ENCODE assay signal across 19 cellular contexts in the genomic region with DNA sequence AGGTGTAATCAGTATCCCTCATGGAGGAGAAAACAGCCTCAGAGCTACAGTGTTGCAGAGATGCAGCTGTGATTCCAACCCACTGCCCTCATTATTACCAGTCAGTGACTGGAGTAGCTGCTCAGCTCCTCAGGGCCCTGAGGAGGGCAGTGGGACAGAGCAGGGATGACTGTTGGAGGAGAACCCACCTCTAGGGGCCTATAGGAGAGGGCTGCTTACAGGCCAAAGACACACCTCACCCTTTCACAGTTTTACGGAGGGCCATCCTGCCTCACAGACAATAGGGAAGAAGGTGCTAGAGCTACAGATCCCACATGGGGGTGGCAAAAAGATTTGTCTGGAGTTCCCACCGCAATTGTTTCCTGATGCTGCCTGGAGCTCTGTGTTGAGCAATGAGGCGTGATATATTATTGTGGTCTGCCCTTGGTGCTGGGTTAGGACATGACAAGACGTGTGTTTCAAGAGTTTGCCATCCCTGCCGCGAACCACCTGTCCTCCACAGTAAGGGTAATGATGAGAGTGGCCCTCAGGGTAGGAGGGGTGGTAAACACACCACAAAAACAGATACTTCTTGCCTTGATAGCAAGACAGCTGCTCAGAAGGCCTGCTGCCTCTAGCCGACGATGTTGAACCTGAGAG.
A peak's percentile ranks its signal among the peaks of the same experiment; 100 is the strongest.
DNase-seq lines count a peak whose midpoint lies in the region; ATAC-seq and TF ChIP-seq lines count a peak whose summit lies in the region.
"Had no signal": no experiment of that assay in that cellular context is flagged by ENCODE, and none has a peak within 500 bp of the region (broad histone marks: within the 10 kb centered on the region; RNA-seq: fewer than 3 reads in every experiment).

No MANE protein-coding gene starts in this region.

- H3K27ac ChIP-seq in SJCRH30 = no peak overlapping the region
- H3K27ac ChIP-seq in mesenchymal stem cell (ENCODE audit: low read length, poor library complexity, severe bottlenecking) = no peak overlapping the region
- H3K27ac ChIP-seq: GM23248, hepatocyte, SJSA1 had no signal

- H3K4ac ChIP-seq in mesenchymal stem cell (ENCODE audit: low read depth in 1 of 2, low read length in 2 of 2) = peak overlapping the region in 1 of 2 experiments; percentile 16

- H3K4me3 ChIP-seq in NB4 (ENCODE audit: low read depth, low read length) (no peak overlapping the region), SJCRH30 (no peak overlapping the region), mesenchymal stem cell (ENCODE audit: insufficient read depth in 1 of 2, low read depth in 1 of 2, low read length in 2 of 2) (no peak overlapping the region)
- H3K4me3 ChIP-seq: GM23248, hepatocyte, SJSA1, tibial artery had no signal

- H3K4me2 ChIP-seq in mesenchymal stem cell (ENCODE audit: low read length, poor library complexity, severe bottlenecking) = no peak overlapping the region
- H3K4me2 ChIP-seq: hepatocyte had no signal

- 89% methylated on average over 8 of the region's 8 CpGs for WGBS in mesenchymal stem cell

- no peak for TF ChIP-seq POLR2A in NB4 (IDR thresholded peaks at IDR 0.05; ENCODE audit: extremely low read depth, insufficient read length)

- no peak for TF ChIP-seq CTCF in NB4 (IDR thresholded peaks at IDR 0.05; ENCODE audit: low read depth, low read length)

- H2BK120ac ChIP-seq in mesenchymal stem cell (ENCODE audit: low read depth, low read length) = no peak overlapping the region

- H3K9me3 ChIP-seq in SJCRH30 (replicated peaks) = no peaks in the 10 kb centered on the region
- H3K9me3 ChIP-seq in mesenchymal stem cell (ENCODE audit: control insufficient read depth, low read length) = no peaks in the 10 kb centered on the region
- H3K9me3 ChIP-seq: SJSA1, tibial artery had no signal

- H2BK12ac ChIP-seq in mesenchymal stem cell (ENCODE audit: low read length in 2 of 2) = no peak overlapping the region

- H4K91ac ChIP-seq in mesenchymal stem cell (ENCODE audit: low read length) = no peak overlapping the region

- DNase-seq in COLO668 (lab: John Stamatoyannopoulos, UW; ENCODE audit: unreplicated experiment) (peak; percentile 62), NB4 (ENCODE audit: low read depth) (peak; percentile 4), SJCRH30 (peak; percentile 52 to 70), mesenchymal stem cell (no peak), midbrain (lab: John Stamatoyannopoulos, UW) (no peak), GM19240 (ENCODE audit: insufficient read length, low spot score) (no peak)
- DNase-seq in stimulated activated naive CD8-positive, alpha-beta T cell treated with anti-CD3 and anti-CD28 coated beads, Interleukin-15, Interleukin-2, amounts not matched to agents 100 U/mL and 50 U/mL, for 24 hours = no peak
- DNase-seq: activated CD4-positive, CD25-positive, alpha-beta regulatory T cell treated with anti-CD3 and anti-CD28 coated beads, Interleukin-2, amount 50 U/mL, for 72 hours; activated CD8-positive, alpha-beta memory T cell treated with anti-CD3 and anti-CD28 coated beads, Interleukin-2, amount 10 ng/mL, durations not matched to agents 7 days and 5 days; activated effector memory CD4-positive, alpha-beta T cell treated with anti-CD3 and anti-CD28 coated beads, Interleukin-2, amount 50 U/mL, for 16 hours; amygdala; cortex of kidney; GM23248; kidney; NCI-H2081 treated with DMSO at 0.1 percent for 48 hours; tibial artery had no signal

- H2BK15ac ChIP-seq in mesenchymal stem cell (ENCODE audit: low read depth, poor library complexity, severe bottlenecking) = no peak overlapping the region

- peaks cover 2% of the 10 kb centered on the region for H3K79me1 ChIP-seq in mesenchymal stem cell (replicated peaks; ENCODE audit: low read length, poor library complexity, severe bottlenecking)

- H3K4me1 ChIP-seq in SJCRH30 = peaks cover 29% of the 10 kb centered on the region
- H3K4me1 ChIP-seq in mesenchymal stem cell (ENCODE audit: control insufficient read depth, insufficient read depth, low read depth, low read length) = peaks cover 26% of the 10 kb centered on the region

- ATAC-seq in stimulated activated naive CD8-positive, alpha-beta T cell treated with anti-CD3 and anti-CD28 coated beads, Interleukin-15, Interleukin-2, amounts not matched to agents 100 U/mL and 50 U/mL, for 24 hours = no peak
- no peak for ATAC-seq in HG03108 (IDR thresholded peaks at IDR 0.05; ENCODE audit: unreplicated experiment)
- ATAC-seq: activated CD8-positive, alpha-beta memory T cell treated with anti-CD3 and anti-CD28 coated beads, Interleukin-2, amount 10 ng/mL, durations not matched to agents 7 days and 5 days had no signal

- H3K36me3 ChIP-seq in SJCRH30 = no peaks in the 10 kb centered on the region
- H3K36me3 ChIP-seq in mesenchymal stem cell (ENCODE audit: control insufficient read depth in 1 of 2, insufficient read depth in 2 of 2, low read depth in 1 of 2, low read length in 2 of 2) = no peaks in the 10 kb centered on the region
- H3K36me3 ChIP-seq: SJSA1, tibial artery had no signal

- no peak overlapping the region for H3K14ac ChIP-seq in mesenchymal stem cell (ENCODE audit: low read length in 2 of 2)

- H2AK5ac ChIP-seq in mesenchymal stem cell (ENCODE audit: low read length, severe bottlenecking) = peak overlapping the region; percentile 7

- H3K27me3 ChIP-seq in SJCRH30 (no peaks in the 10 kb centered on the region), mesenchymal stem cell (ENCODE audit: control insufficient read depth in 1 of 2, insufficient read depth in 1 of 2, low read length in 2 of 2) (no peaks in the 10 kb centered on the region)
- H3K27me3 ChIP-seq: hepatocyte, SJSA1, tibial artery had no signal

- no peak overlapping the region for H4K8ac ChIP-seq in mesenchymal stem cell (ENCODE audit: low read length)

- H3K9ac ChIP-seq in mesenchymal stem cell (ENCODE audit: low read length) = no peak overlapping the region
- H3K9ac ChIP-seq: GM23248 had no signal

- H2AFZ ChIP-seq in mesenchymal stem cell (ENCODE audit: low read depth, low read length) = no peak overlapping the region
- H2AFZ ChIP-seq: GM23248, hepatocyte had no signal

- H3K18ac ChIP-seq in mesenchymal stem cell (ENCODE audit: low read depth in 1 of 2, low read length in 2 of 2) = no peak overlapping the region

- H2BK5ac ChIP-seq in mesenchymal stem cell (ENCODE audit: low read depth, low read length, poor library complexity, severe bottlenecking) = no peak overlapping the region

- H3K23ac ChIP-seq in mesenchymal stem cell (ENCODE audit: low read length in 2 of 2) = no peak overlapping the region

Comparison
In these comparisons a context has a peak if more than half of its experiments do, and no peak if none do; other contexts are left out.
1. DNase-seq: peak in COLO668 (single experiment), NB4 (single experiment) and SJCRH30 (2 of 2); none in mesenchymal stem cell (single experiment), stimulated activated naive CD8-positive, alpha-beta T cell treated with anti-CD3 and anti-CD28 coated beads, Interleukin-15, Interleukin-2, amounts not matched to agents 100 U/mL and 50 U/mL, for 24 hours (single experiment), midbrain (single experiment) and GM19240 (single experiment).